Comparison of ENCODE assay signal across 1 cellular context in genomic region chr19:1256646-1257474, GRCh38.
TF ChIP-seq lines count a peak whose summit lies in the region.

No MANE protein-coding gene starts in this region.

TF ChIP-seq in HEK293, 187 proteins besides CTCF, POLR2A, EP300 and RAD21 (continued from another document):
- TF ChIP-seq, protein P1, sequence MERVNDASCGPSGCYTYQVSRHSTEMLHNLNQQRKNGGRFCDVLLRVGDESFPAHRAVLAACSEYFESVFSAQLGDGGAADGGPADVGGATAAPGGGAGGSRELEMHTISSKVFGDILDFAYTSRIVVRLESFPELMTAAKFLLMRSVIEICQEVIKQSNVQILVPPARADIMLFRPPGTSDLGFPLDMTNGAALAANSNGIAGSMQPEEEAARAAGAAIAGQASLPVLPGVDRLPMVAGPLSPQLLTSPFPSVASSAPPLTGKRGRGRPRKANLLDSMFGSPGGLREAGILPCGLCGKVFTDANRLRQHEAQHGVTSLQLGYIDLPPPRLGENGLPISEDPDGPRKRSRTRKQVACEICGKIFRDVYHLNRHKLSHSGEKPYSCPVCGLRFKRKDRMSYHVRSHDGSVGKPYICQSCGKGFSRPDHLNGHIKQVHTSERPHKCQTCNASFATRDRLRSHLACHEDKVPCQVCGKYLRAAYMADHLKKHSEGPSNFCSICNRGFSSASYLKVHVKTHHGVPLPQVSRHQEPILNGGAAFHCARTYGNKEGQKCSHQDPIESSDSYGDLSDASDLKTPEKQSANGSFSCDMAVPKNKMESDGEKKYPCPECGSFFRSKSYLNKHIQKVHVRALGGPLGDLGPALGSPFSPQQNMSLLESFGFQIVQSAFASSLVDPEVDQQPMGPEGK (tag by site-specific recombination; IDR thresholded peaks at IDR 0.05), result peak; percentile 12; the same call in 1 of the 2 replicates
- no peak for TF ChIP-seq MEIS1 (CRISPR knock-in tag; IDR thresholded peaks at IDR 0.05; ENCODE audit: borderline replicate concordance)
- TF ChIP-seq ZNF335 (tag by site-specific recombination; conservative IDR thresholded peaks at IDR 0.05), result no peak
- 0 out of 2 replicates have a peak, but pooled peaks have one; percentile 14 for TF ChIP-seq GLIS1 (tag by site-specific recombination; IDR thresholded peaks at IDR 0.05)
- peak; percentile 23 for TF ChIP-seq WT1 (tag by site-specific recombination; IDR thresholded peaks at IDR 0.05)
- TF ChIP-seq OSR2 (tag by site-specific recombination; IDR thresholded peaks at IDR 0.05), result peak; percentile 21; the same call in 1 of the 2 replicates
- peak; percentile 64 for TF ChIP-seq ZNF600 (tag by site-specific recombination; IDR thresholded peaks at IDR 0.05)
- TF ChIP-seq ZNF112 (tag by site-specific recombination; IDR thresholded peaks at IDR 0.05), result no peak
- TF ChIP-seq ZNF24 (tag by site-specific recombination; IDR thresholded peaks at IDR 0.05), result no peak
- no peak for TF ChIP-seq ZNF449 (tag by site-specific recombination; IDR thresholded peaks at IDR 0.05)
- no peak for TF ChIP-seq ZSCAN23 (tag by site-specific recombination; IDR thresholded peaks at IDR 0.05)
- TF ChIP-seq, protein P2, sequence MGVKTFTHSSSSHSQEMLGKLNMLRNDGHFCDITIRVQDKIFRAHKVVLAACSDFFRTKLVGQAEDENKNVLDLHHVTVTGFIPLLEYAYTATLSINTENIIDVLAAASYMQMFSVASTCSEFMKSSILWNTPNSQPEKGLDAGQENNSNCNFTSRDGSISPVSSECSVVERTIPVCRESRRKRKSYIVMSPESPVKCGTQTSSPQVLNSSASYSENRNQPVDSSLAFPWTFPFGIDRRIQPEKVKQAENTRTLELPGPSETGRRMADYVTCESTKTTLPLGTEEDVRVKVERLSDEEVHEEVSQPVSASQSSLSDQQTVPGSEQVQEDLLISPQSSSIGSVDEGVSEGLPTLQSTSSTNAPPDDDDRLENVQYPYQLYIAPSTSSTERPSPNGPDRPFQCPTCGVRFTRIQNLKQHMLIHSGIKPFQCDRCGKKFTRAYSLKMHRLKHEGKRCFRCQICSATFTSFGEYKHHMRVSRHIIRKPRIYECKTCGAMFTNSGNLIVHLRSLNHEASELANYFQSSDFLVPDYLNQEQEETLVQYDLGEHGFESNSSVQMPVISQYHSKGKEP (tag by site-specific recombination; IDR thresholded peaks at IDR 0.05), result peak; percentile 25; the same call in 1 of the 2 replicates
